In genomic region chr15:41809121-41809520, GRCh38 we compare ENCODE assay signal across 20 cellular contexts. TPM values are rescaled to one million over a fixed set of nuclear protein-coding genes. Genes with fewer than 3 reads are reported as not detected.
DNase-seq lines count a peak whose midpoint lies in the region.
"Had no signal": no experiment of that assay in that cellular context is flagged by ENCODE, and none has a peak within 500 bp of the region (broad histone marks: within the 10 kb centered on the region; RNA-seq: fewer than 3 reads in every experiment).

No MANE protein-coding gene starts in this region.

- H3K14ac ChIP-seq in mesenchymal stem cell (ENCODE audit: low read length in 2 of 2): no peak overlapping the region

- DNase-seq in AG20443 (ENCODE audit: low spot score) (peak; percentile 35), H7 (peak; percentile 21), SJSA1 (ENCODE audit: low read depth in 1 of 2, low spot score in 2 of 2) (no peak), mesenchymal stem cell (no peak), DMS 273 (lab: John Stamatoyannopoulos, UW; ENCODE audit: unreplicated experiment) (no peak), H4 (ENCODE audit: low spot score) (no peak), HK-2 (ENCODE audit: unreplicated experiment) (no peak)
- DNase-seq: activated CD4-positive, alpha-beta T cell treated with anti-CD3 and anti-CD28 coated beads, Interleukin-2, amount 10 ng/mL, durations not matched to agents 24 days and 14 days; activated CD8-positive, alpha-beta memory T cell treated with anti-CD3 and anti-CD28 coated beads, Interleukin-2, amount 50 U/mL, for 4 hours; CD8-positive, alpha-beta T cell; central memory CD4-positive, alpha-beta T cell; KG1; naive thymus-derived CD4-positive, alpha-beta T cell; NCI-H1092 treated with DMSO at 0.1 percent for 48 hours; NCI-H2081 treated with DMSO at 0.1 percent for 48 hours; NK-92 treated with Interleukin-12 subunit alpha and Interleukin-12 subunit beta, amount 100 ng/mL, for 24 hours; right lobe of liver; testis had no signal

- no peaks in the 10 kb centered on the region for H3K27me3 ChIP-seq in H7 (ENCODE audit: control insufficient read depth, insufficient read depth, low read length)
- no peaks in the 10 kb centered on the region for H3K27me3 ChIP-seq in SJSA1 (replicated peaks)
- H3K27me3 ChIP-seq in mesenchymal stem cell (ENCODE audit: control insufficient read depth in 1 of 2, insufficient read depth in 1 of 2, low read length in 2 of 2): no peaks in the 10 kb centered on the region
- H3K27me3 ChIP-seq: right lobe of liver, testis had no signal

- H2AK5ac ChIP-seq in mesenchymal stem cell (ENCODE audit: low read length, severe bottlenecking): no peak overlapping the region

- H3K4me2 ChIP-seq in mesenchymal stem cell (ENCODE audit: low read length, poor library complexity, severe bottlenecking): no peak overlapping the region
- H3K4me2 ChIP-seq: GM23338 had no signal

- no peak overlapping the region for H4K91ac ChIP-seq in mesenchymal stem cell (ENCODE audit: low read length)

- no peaks in the 10 kb centered on the region; the same call in 1 of the 2 replicates for H3K36me3 ChIP-seq in H7 (replicated peaks; ENCODE audit: control insufficient read depth, insufficient read depth, low read length)
- H3K36me3 ChIP-seq in SJSA1: peaks cover 27% of the 10 kb centered on the region
- peaks cover 34 to 38% of the 10 kb centered on the region in 2 experiments for H3K36me3 ChIP-seq in mesenchymal stem cell (ENCODE audit: control insufficient read depth in 1 of 2, insufficient read depth in 2 of 2, low read depth in 1 of 2, low read length in 2 of 2)

- WGBS in mesenchymal stem cell: 0% methylated on average over 1 of the region's 2 CpGs

- 0 out of 2 replicates have a peak overlapping the region, but pooled peaks have one; percentile 11 for H3K27ac ChIP-seq in SJSA1
- H3K27ac ChIP-seq in mesenchymal stem cell (ENCODE audit: low read length, poor library complexity, severe bottlenecking): no peak overlapping the region
- H3K27ac ChIP-seq: parathyroid adenoma, right lobe of liver, testis had no signal

- H2BK5ac ChIP-seq in mesenchymal stem cell (ENCODE audit: low read depth, low read length, poor library complexity, severe bottlenecking): no peak overlapping the region

- no peak overlapping the region for H2BK120ac ChIP-seq in mesenchymal stem cell (ENCODE audit: low read depth, low read length)

- H3K4me3 ChIP-seq in H7 (ENCODE audit: insufficient read depth, low read depth, low read length): no peak overlapping the region
- H3K4me3 ChIP-seq in SJSA1: no peak overlapping the region
- no peak overlapping the region for H3K4me3 ChIP-seq in mesenchymal stem cell (ENCODE audit: insufficient read depth in 1 of 2, low read depth in 1 of 2, low read length in 2 of 2)
- H3K4me3 ChIP-seq: GM23338, right lobe of liver, testis had no signal

- peak overlapping the region; percentile 33 for H3K9ac ChIP-seq in mesenchymal stem cell (ENCODE audit: low read length)
- H3K9ac ChIP-seq: parathyroid adenoma had no signal

- H2BK12ac ChIP-seq in mesenchymal stem cell (ENCODE audit: low read length in 2 of 2): no peak overlapping the region

- H3K9me3 ChIP-seq in SJSA1 (replicated peaks) (no peaks in the 10 kb centered on the region; the same call in 1 of the 2 replicates), mesenchymal stem cell (ENCODE audit: control insufficient read depth, low read length) (no peaks in the 10 kb centered on the region)
- H3K9me3 ChIP-seq: right lobe of liver, testis had no signal

- H3K18ac ChIP-seq in mesenchymal stem cell (ENCODE audit: low read depth in 1 of 2, low read length in 2 of 2): no peak overlapping the region

- no peak overlapping the region for H4K8ac ChIP-seq in mesenchymal stem cell (ENCODE audit: low read length)

- H2BK15ac ChIP-seq in mesenchymal stem cell (ENCODE audit: low read depth, poor library complexity, severe bottlenecking): no peak overlapping the region

- H3K4ac ChIP-seq in mesenchymal stem cell (ENCODE audit: low read depth in 1 of 2, low read length in 2 of 2): no peak overlapping the region

- no peak overlapping the region for H2AFZ ChIP-seq in mesenchymal stem cell (ENCODE audit: low read depth, low read length)
- H2AFZ ChIP-seq: GM23338, parathyroid adenoma had no signal

- H3K4me1 ChIP-seq in SJSA1 (replicated peaks) (peaks cover 22% of the 10 kb centered on the region), mesenchymal stem cell (ENCODE audit: control insufficient read depth, insufficient read depth, low read depth, low read length) (peaks cover 15% of the 10 kb centered on the region)
- H3K4me1 ChIP-seq: parathyroid adenoma, right lobe of liver had no signal

- no peak overlapping the region for H3K23ac ChIP-seq in mesenchymal stem cell (ENCODE audit: low read length in 2 of 2)

- H3K79me1 ChIP-seq in mesenchymal stem cell (replicated peaks; ENCODE audit: low read length, poor library complexity, severe bottlenecking): peaks cover 42% of the 10 kb centered on the region

RNA-seq across cellular contexts. Expression of gene JMJD7, which starts 18.8 kb away (rescaled TPM):
- 10.7 and 12.3 TPM in 2 replicates for total RNA-seq in H7 (2014; rRNA removed; shearing (Covaris generic))
- 7.1 and 9.4 TPM in 2 replicates for total RNA-seq in SJSA1 (2014; rRNA removed; shearing (Covaris generic))
- polyA plus RNA-seq in mesenchymal stem cell (2013, experiment 1 of 2): 2.6 TPM
- polyA plus RNA-seq in mesenchymal stem cell (2013, experiment 2 of 2): 2.5 TPM
- total RNA-seq in H4 (2014; rRNA removed; shearing (Covaris generic)): 9.2 and 9.4 TPM in 2 replicates

RNA-seq across cellular contexts. Expression of gene PLA2G4B, which starts 29.5 kb away (rescaled TPM):
- 3.0 and 5.3 TPM in 2 replicates for total RNA-seq in H7 (2014; rRNA removed; shearing (Covaris generic))
- total RNA-seq in SJSA1 (2014; rRNA removed; shearing (Covaris generic)): 2.2 and 2.7 TPM in 2 replicates
- 3.3 TPM for polyA plus RNA-seq in mesenchymal stem cell (2013, experiment 1 of 2)
- polyA plus RNA-seq in mesenchymal stem cell (2013, experiment 2 of 2): 2.0 TPM
- total RNA-seq in H4 (2014; rRNA removed; shearing (Covaris generic)): 0.62 TPM in 1 of 2 replicates, not detected in the other

RNA-seq across cellular contexts. Expression of gene MAPKBP1, which starts 34.8 kb away (rescaled TPM):
- 5.9 and 8.2 TPM in 2 replicates for total RNA-seq in H7 (2014; rRNA removed; shearing (Covaris generic))
- 5.3 and 12.9 TPM in 2 replicates for total RNA-seq in SJSA1 (2014; rRNA removed; shearing (Covaris generic))
- 9.1 TPM for polyA plus RNA-seq in mesenchymal stem cell (2013, experiment 1 of 2)
- 8.2 TPM for polyA plus RNA-seq in mesenchymal stem cell (2013, experiment 2 of 2)
- 4.1 and 4.4 TPM in 2 replicates for total RNA-seq in H4 (2014; rRNA removed; shearing (Covaris generic))

Comparison
In these comparisons a context has a peak if more than half of its experiments do, and no peak if none do; other contexts are left out.
1. DNase-seq: peak in AG20443 (single experiment) and H7 (single experiment); none in SJSA1 (0 of 2), mesenchymal stem cell (single experiment), DMS 273 (single experiment), H4 (single experiment) and HK-2 (single experiment).